Comparison of ENCODE assay signal across 15 cellular contexts in genomic region chr4:174707277-174707676, GRCh38.
A peak's percentile ranks its signal among the peaks of the same experiment; 100 is the strongest.
DNase-seq lines count a peak whose midpoint lies in the region; ATAC-seq, FAIRE-seq and TF ChIP-seq lines count a peak whose summit lies in the region.
"Had no signal": no experiment of that assay in that cellular context is flagged by ENCODE, and none has a peak within 500 bp of the region (broad histone marks: within the 10 kb centered on the region; RNA-seq: fewer than 3 reads in every experiment).

No MANE protein-coding gene starts in this region.

- intact Hi-C loops in HepG2 (cut with micrococcal nuclease; ENCODE audit: unreplicated experiment), result no loop called here

- no peak overlapping the region for H3K27ac Mint-ChIP-seq in activated T-helper 17 cell treated with anti-CD3 and anti-CD28 coated beads, Interleukin-2, amount 50 U/mL, for 72 hours
- H3K27ac Mint-ChIP-seq: activated T-helper 2 cell treated with anti-CD3 and anti-CD28 coated beads, Interferon-gamma antibody, Interleukin-2, Interleukin-4, amounts not matched to agents 10 μg/mL and 5 μg/mL and 100 μg/mL, durations not matched to agents 14 hours and 24 hours and 36 hours had no signal

- H3K9ac ChIP-seq in HepG2 (ENCODE audit: insufficient read depth, low read depth, low read length), result no peak overlapping the region

- H3K4me2 ChIP-seq in HepG2 (ENCODE audit: low read depth, low read length), result no peak overlapping the region

- peaks cover 4% of the 10 kb centered on the region for H3K4me1 Mint-ChIP-seq in activated T-helper 17 cell treated with anti-CD3 and anti-CD28 coated beads, Interleukin-2, amount 50 U/mL, for 72 hours

- CTCF ChIA-PET in HepG2 (lab: Yijun Ruan, JAX; ENCODE audit: low intra/inter-chr PET ratio, low total read pairs), result no interaction called here

- no peaks in the 10 kb centered on the region for H3K79me2 ChIP-seq in HepG2 (ENCODE audit: insufficient read depth, low read length)

- no peak for TF ChIP-seq RAD21 in HepG2 (CRISPR knock-in tag; IDR thresholded peaks at IDR 0.05)

- no peaks in the 10 kb centered on the region for H3K36me3 Mint-ChIP-seq in activated T-helper 17 cell treated with anti-CD3 and anti-CD28 coated beads, Interleukin-2, amount 50 U/mL, for 72 hours (ENCODE audit: low read depth)

- H3K4me3 Mint-ChIP-seq in activated T-helper 17 cell treated with anti-CD3 and anti-CD28 coated beads, Interleukin-2, amount 50 U/mL, for 72 hours, result no peak overlapping the region

- no peaks in the 10 kb centered on the region for H3K9me3 ChIP-seq in HepG2 (ENCODE audit: low read length)

- TF ChIP-seq POLR2A in HepG2 (IDR thresholded peaks at IDR 0.05; ENCODE audit: insufficient read depth in 1 of 2, low read depth in 2 of 2, low read length in 2 of 2), result no peak

- TF ChIP-seq CTCF in HepG2 (CRISPR knock-in tag; IDR thresholded peaks at IDR 0.05), result no peak

- H2AFZ ChIP-seq in HepG2 (ENCODE audit: low read length), result no peak overlapping the region

- DNase-seq in NOMO-1 treated with dmso at 0.1 percent for 144 hours (lab: John Stamatoyannopoulos, UW; ENCODE audit: unreplicated experiment) (no peak), SHP77 (lab: John Stamatoyannopoulos, UW) (no peak), HepG2 (ENCODE audit: low spot score) (no peak), Kasumi-1 (lab: John Stamatoyannopoulos, UW) (no peak)
- DNase-seq: DMS 273 treated with DMSO at 0.1 percent for 48 hours; GOT3; mesenchymal stem cell; NK-92 treated with Interleukin-12 subunit alpha and Interleukin-12 subunit beta, amount 100 ng/mL, for 24 hours; T-helper 9 cell had no signal

- no TSS peak for BruUV-seq in HepG2 (replicated peaks; lab: Mats Ljungman, UMichigan)

- POLR2A ChIA-PET in HepG2 (lab: Yijun Ruan, JAX), result no interaction called here

- no peaks in the 10 kb centered on the region; a peak in 1 of 5 replicates for H3K27me3 ChIP-seq in HepG2 (ENCODE audit: control insufficient read depth in 1 of 2, insufficient read depth in 2 of 2, low read length in 2 of 2)

- no peaks in the 10 kb centered on the region for H3K9me3 Mint-ChIP-seq in activated T-helper 17 cell treated with anti-CD3 and anti-CD28 coated beads, Interleukin-2, amount 50 U/mL, for 72 hours
- H3K9me3 Mint-ChIP-seq: activated T-helper 2 cell treated with anti-CD3 and anti-CD28 coated beads, Interferon-gamma antibody, Interleukin-2, Interleukin-4, amounts not matched to agents 10 μg/mL and 5 μg/mL and 100 μg/mL, durations not matched to agents 14 hours and 24 hours and 36 hours had no signal

- WGBS in HepG2 (ENCODE audit: low lambda C conversion rate), result under 1% methylated on average over 4 of the region's 4 CpGs

- H3K4me1 ChIP-seq in HepG2 (ENCODE audit: insufficient read depth, low read length), result no peaks in the 10 kb centered on the region

- FAIRE-seq in HepG2 (lab: Jason Lieb, UNC), result no peak

- ATAC-seq in GM18858 (IDR thresholded peaks at IDR 0.05; ENCODE audit: unreplicated experiment), result peak; percentile 100
- peak; percentile 96 for ATAC-seq in GM21367 (IDR thresholded peaks at IDR 0.05; ENCODE audit: unreplicated experiment)
- peak; percentile 91 for ATAC-seq in HG03025 (IDR thresholded peaks at IDR 0.05; ENCODE audit: low FRiP score, unreplicated experiment)
- peak; percentile 99 for ATAC-seq in activated T-helper 17 cell treated with anti-CD3 and anti-CD28 coated beads, Interleukin-2, amount 50 U/mL, for 72 hours (replicated peaks)
- no peak for ATAC-seq in HepG2

- no peaks in the 10 kb centered on the region for H3K27me3 Mint-ChIP-seq in activated T-helper 17 cell treated with anti-CD3 and anti-CD28 coated beads, Interleukin-2, amount 50 U/mL, for 72 hours

- in situ Hi-C loops in HepG2 (cut with HindIII; ENCODE audit: extremely low pct_ligation_motif_present, low pct_unique_long_range_greater_than_20kb), result no loop called here

- no peak overlapping the region for H3K4me3 ChIP-seq in HepG2 (replicated peaks in 1 of 3; ENCODE audit: insufficient read depth in 1 of 3, low read depth in 2 of 3, low read length in 3 of 3)
- H3K4me3 ChIP-seq: coronary artery had no signal

- no peak overlapping the region for H3K27ac ChIP-seq in HepG2 (ENCODE audit: extremely low read length, insufficient read depth, low read length)
- H3K27ac ChIP-seq: coronary artery had no signal

- no peaks in the 10 kb centered on the region for H3K36me3 ChIP-seq in HepG2 (replicated peaks in 1 of 2; ENCODE audit: control insufficient read depth in 1 of 2, insufficient read depth in 2 of 2, low read length in 2 of 2)

- TF ChIP-seq EP300 in HepG2 (IDR thresholded peaks at IDR 0.05; ENCODE audit: low read depth in 2 of 2, low read length in 2 of 2), result no peak
- no peak for TF ChIP-seq EP300 in HepG2 (CRISPR knock-in tag; IDR thresholded peaks at IDR 0.05; ENCODE audit: borderline replicate concordance)

- H4K20me1 ChIP-seq in HepG2 (ENCODE audit: insufficient read depth, low read length), result no peaks in the 10 kb centered on the region

TF ChIP-seq in HepG2, 621 proteins besides CTCF, POLR2A, EP300 and RAD21:
- TF ChIP-seq GTF3A (CRISPR knock-in tag; conservative IDR thresholded peaks at IDR 0.05) (no peak), ZNF569 (CRISPR knock-in tag; IDR thresholded peaks at IDR 0.05; ENCODE audit: borderline replicate concordance) (no peak), KMT2B (CRISPR knock-in tag; IDR thresholded peaks at IDR 0.05) (no peak), TRIM24 (CRISPR knock-in tag; IDR thresholded peaks at IDR 0.05) (no peak), CREM (IDR thresholded peaks at IDR 0.05) (no peak), CREM (CRISPR knock-in tag; IDR thresholded peaks at IDR 0.05) (no peak), ZMYM3 (CRISPR knock-in tag; IDR thresholded peaks at IDR 0.05) (no peak)
TF ChIP-seq in HepG2: peak in this region for 0.
